ENCODE assay signal across 14 cellular contexts in the genomic region with DNA sequence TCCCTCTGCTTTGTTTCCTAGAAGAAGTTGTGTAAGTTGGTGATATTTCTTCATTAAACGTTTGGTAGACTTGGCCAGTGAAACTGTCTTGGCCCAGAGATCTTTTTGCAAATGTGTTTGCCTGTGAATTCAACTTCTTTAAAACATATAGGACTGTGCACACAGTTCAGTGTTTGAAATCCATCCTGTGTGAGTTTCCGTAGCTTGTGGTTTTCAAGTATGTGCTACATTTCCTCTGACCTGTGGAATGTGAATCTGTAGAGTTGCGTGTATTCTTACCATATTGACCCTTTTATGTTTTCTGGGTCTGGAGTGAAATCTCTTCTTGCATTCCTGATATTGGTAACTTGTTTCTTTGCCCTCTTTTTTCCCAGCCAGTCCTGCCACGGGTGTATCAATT. TPM values are rescaled to one million over a fixed set of nuclear protein-coding genes. Genes with fewer than 3 reads are reported as not detected.
"Had no signal": no experiment of that assay in that cellular context is flagged by ENCODE, and none has a peak within 500 bp of the region (broad histone marks: within the 10 kb centered on the region; RNA-seq: fewer than 3 reads in every experiment).

No MANE protein-coding gene starts in this region.

RNA-seq across cellular contexts. Expression of gene XAGE3, which starts 38.2 kb away (rescaled TPM):
- total RNA-seq: activated B cell treated with CpG ODN at 0.5 μM for 24 hours; activated CD4-positive, alpha-beta memory T cell treated with anti-CD3 and anti-CD28 coated beads for 36 hours; activated CD4-positive, alpha-beta memory T cell treated with anti-CD3 and anti-CD28 coated beads, Interleukin-2, amount 10 ng/mL, durations not matched to agents 7 days and 5 days; activated CD4-positive, alpha-beta T cell treated with anti-CD3 and anti-CD28 coated beads for 36 hours; activated CD4-positive, alpha-beta T cell treated with anti-CD3 and anti-CD28 coated beads, Interleukin-2, amount 10 ng/mL, durations not matched to agents 24 days and 14 days; activated CD4-positive, alpha-beta T cell treated with anti-CD3 and anti-CD28 coated beads, Interleukin-2, amount 10 ng/mL, durations not matched to agents 7 days and 5 days; activated CD8-positive, alpha-beta memory T cell treated with anti-CD3 and anti-CD28 coated beads for 36 hours; activated CD8-positive, alpha-beta memory T cell treated with anti-CD3 and anti-CD28 coated beads, Interleukin-2, amount 10 ng/mL, durations not matched to agents 7 days and 5 days; activated CD8-positive, alpha-beta T cell treated with anti-CD3 and anti-CD28 coated beads for 36 hours; activated CD8-positive, alpha-beta T cell treated with anti-CD3 and anti-CD28 coated beads, Interleukin-2, amount 10 ng/mL, durations not matched to agents 7 days and 5 days; T-helper 1 cell treated with Interleukin-12 subunit alpha and Interleukin-12 subunit beta and Interleukin-4 antibody, amounts not matched to agents 30 ng/mL and 1 ng/mL, for 36 hours; T-helper 17 cell; T-helper 2 cell treated with Interferon-gamma antibody and Interleukin-4, amounts not matched to agents 100 ng/mL and 5 ng/mL, for 36 hours; WTC11 had no signal
